28 cellular contexts compared by ENCODE assay signal in the genomic region with DNA sequence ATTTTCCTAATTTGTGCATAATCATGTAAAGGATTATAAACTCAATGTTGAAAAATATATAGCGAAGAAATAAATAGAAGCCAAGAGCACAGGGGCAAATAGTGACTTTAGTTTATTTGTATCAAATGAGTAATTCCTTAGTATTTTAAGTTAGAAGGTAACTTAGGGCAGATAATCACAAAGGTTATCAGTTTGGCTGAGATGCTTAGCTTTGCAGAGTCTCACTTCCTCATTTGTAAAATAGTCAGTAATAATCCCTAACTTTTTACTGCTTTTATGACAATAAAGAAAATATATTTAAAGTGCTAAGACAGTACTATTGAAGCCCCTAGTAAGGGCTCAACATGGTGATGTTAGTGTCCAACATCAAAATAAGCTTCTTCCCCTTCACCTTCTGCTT.
"Had no signal": no experiment of that assay in that cellular context is flagged by ENCODE, and none has a peak within 500 bp of the region (broad histone marks: within the 10 kb centered on the region; RNA-seq: fewer than 3 reads in every experiment).

No MANE protein-coding gene starts in this region.

- DNase-seq: hypothalamus; immature natural killer cell; kidney; left colon; left lung; lower lobe of right lung; mammary epithelial cell; mesenchymal stem cell; naive thymus-derived CD8-positive, alpha-beta T cell; nucleus accumbens; pancreas; posterior cingulate gyrus; retina; right cardiac atrium; spleen; stimulated activated CD4-positive, alpha-beta T cell treated with anti-CD3 and anti-CD28 coated beads, Interleukin-4, amount 100 ng/mL, for 24 hours; stimulated activated naive CD4-positive, alpha-beta T cell; tibial artery; trophoblast cell; upper lobe of right lung had no signal

- H3K9me3 ChIP-seq: pancreas, prostate gland, upper lobe of right lung had no signal

- H3K27ac ChIP-seq: left lung, lower lobe of right lung, pancreas, prostate gland, skin epidermis, spleen, suprapubic skin, thoracic aorta, tibial artery, upper lobe of right lung had no signal

- H3K27me3 ChIP-seq: left lung, pancreas, spleen, suprapubic skin, tibial artery, upper lobe of right lung had no signal

- H3K36me3 ChIP-seq: left lung, lower lobe of right lung, pancreas, prostate gland, spleen, suprapubic skin, thoracic aorta, tibial artery, upper lobe of right lung had no signal

- H3K4me1 ChIP-seq: left lung, lower lobe of right lung, pancreas, prostate gland, spleen, suprapubic skin, tibial artery, upper lobe of right lung had no signal

- H3K4me3 ChIP-seq: left lung, lower lobe of right lung, pancreas, prostate gland, skin epidermis, spleen, suprapubic skin, thoracic aorta, tibial artery, upper lobe of right lung had no signal

- FAIRE-seq: islet of Langerhans, kidney, pancreas, urothelium cell line had no signal

- ATAC-seq: left colon; left lung; lower lobe of right lung; naive thymus-derived CD8-positive, alpha-beta T cell; pancreas; right cardiac atrium; sciatic nerve; stimulated activated effector memory CD8-positive, alpha-beta T cell treated with anti-CD3 and anti-CD28 coated beads, Interleukin-12 subunit alpha, Interleukin-12 subunit beta, amount 100 ng/mL, for 72 hours; upper lobe of right lung had no signal
